Comparison of ENCODE assay signal across 2 cellular contexts in genomic region chr11:69878927-69879733, GRCh38.
TF ChIP-seq lines count a peak whose summit lies in the region.

No MANE protein-coding gene starts in this region.

TF ChIP-seq in SK-N-SH, 30 proteins besides CTCF, POLR2A, EP300 and RAD21 (continued from another document):
- no peak for TF ChIP-seq IRF3 (IDR thresholded peaks at IDR 0.05; ENCODE audit: low read depth, low read length)
- no peak for TF ChIP-seq GATA2 (CRISPR knock-in tag; IDR thresholded peaks at IDR 0.05)
- no peak for TF ChIP-seq TEAD4 (IDR thresholded peaks at IDR 0.05; ENCODE audit: borderline replicate concordance, insufficient read depth)

TF ChIP-seq in SK-N-SH treated with all-trans-retinoic acid at 6 μM for 48 hours, 23 proteins besides CTCF, POLR2A, EP300 and RAD21 (continued from another document):
- TF ChIP-seq CSRNP3 (CRISPR knock-in tag; IDR thresholded peaks at IDR 0.05) (no peak), POU6F1 (CRISPR knock-in tag; IDR thresholded peaks at IDR 0.05; ENCODE audit: borderline replicate concordance, low read depth) (no peak), CREB5 (CRISPR knock-in tag; IDR thresholded peaks at IDR 0.05; ENCODE audit: low read depth) (no peak), ZFP3 (CRISPR knock-in tag; IDR thresholded peaks at IDR 0.05) (no peak), OSR1 (CRISPR knock-in tag; IDR thresholded peaks at IDR 0.05) (no peak), ZC3H10 (CRISPR knock-in tag; IDR thresholded peaks at IDR 0.05) (no peak), ISL1 (CRISPR knock-in tag; IDR thresholded peaks at IDR 0.05) (no peak), ARNTL (CRISPR knock-in tag; IDR thresholded peaks at IDR 0.05; ENCODE audit: borderline replicate concordance, low read depth) (no peak), TOX (CRISPR knock-in tag; IDR thresholded peaks at IDR 0.05; ENCODE audit: borderline replicate concordance) (no peak), ZNF565 (CRISPR knock-in tag; conservative IDR thresholded peaks at IDR 0.05; ENCODE audit: low read depth) (no peak), RARB (CRISPR knock-in tag; IDR thresholded peaks at IDR 0.05) (no peak), TSHZ2 (CRISPR knock-in tag; IDR thresholded peaks at IDR 0.05) (no peak), PATZ1 (CRISPR knock-in tag; IDR thresholded peaks at IDR 0.05; ENCODE audit: borderline replicate concordance) (no peak), SNAI2 (CRISPR knock-in tag; IDR thresholded peaks at IDR 0.05) (no peak), ZNF8 (CRISPR knock-in tag; IDR thresholded peaks at IDR 0.05) (no peak)
